ENCODE assay signal across 1 cellular context in the genomic region with DNA sequence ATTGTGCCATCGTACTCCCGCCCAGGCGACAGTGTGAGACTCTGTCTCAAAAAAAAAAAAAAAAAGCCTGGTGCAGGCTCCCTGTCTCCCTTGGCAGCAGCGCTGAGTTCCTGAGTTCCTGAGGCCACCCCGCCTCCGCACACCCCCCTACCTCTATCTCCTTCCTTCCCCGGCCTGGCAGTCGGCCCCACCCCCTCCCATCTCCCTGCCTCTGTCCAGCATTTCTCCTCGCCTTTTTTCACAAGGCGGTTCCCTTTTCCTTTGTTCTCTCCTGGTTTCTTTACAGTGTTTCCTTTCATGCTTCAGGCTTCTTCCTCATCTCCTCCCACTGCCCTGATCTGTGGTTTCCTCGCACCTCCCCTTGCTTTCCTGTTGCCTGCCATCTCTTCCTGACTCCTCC.
TF ChIP-seq lines count a peak whose summit lies in the region.

No MANE protein-coding gene starts in this region.

TF ChIP-seq in IMR-90, 13 proteins besides CTCF, POLR2A, EP300 and RAD21 (continued from another document):
- TF ChIP-seq NFE2L2 (IDR thresholded peaks at IDR 0.05; ENCODE audit: low read depth, low read length) (no peak), CHD1 (IDR thresholded peaks at IDR 0.05; ENCODE audit: low read depth, low read length) (no peak)
